ENCODE assay signal across 16 cellular contexts in genomic region chr1:95352767-95353166, GRCh38.
DNase-seq lines count a peak whose midpoint lies in the region; ATAC-seq and TF ChIP-seq lines count a peak whose summit lies in the region.
"Had no signal": no experiment of that assay in that cellular context is flagged by ENCODE, and none has a peak within 500 bp of the region (broad histone marks: within the 10 kb centered on the region; RNA-seq: fewer than 3 reads in every experiment).

No MANE protein-coding gene starts in this region.

- no peaks in the 10 kb centered on the region for H3K27me3 Mint-ChIP-seq in activated T-helper 1 cell treated with anti-CD3 and anti-CD28 coated beads, Interleukin-12 subunit alpha, Interleukin-12 subunit beta, Interleukin-2, Interleukin-4 antibody, amounts not matched to agents 30 ng/mL and 10 ng/mL and 1 ng/mL, durations not matched to agents 14 hours and 24 hours and 36 hours (ENCODE audit: insufficient read depth)
- no peaks in the 10 kb centered on the region for H3K27me3 Mint-ChIP-seq in activated T-cell treated with anti-CD3 and anti-CD28 coated beads, Interleukin-2, amount 50 U/mL, for 24 hours

- H3K9me3 Mint-ChIP-seq in activated T-helper 1 cell treated with anti-CD3 and anti-CD28 coated beads, Interleukin-12 subunit alpha, Interleukin-12 subunit beta, Interleukin-2, Interleukin-4 antibody, amounts not matched to agents 30 ng/mL and 10 ng/mL and 1 ng/mL, durations not matched to agents 14 hours and 24 hours and 36 hours = no peaks in the 10 kb centered on the region
- no peaks in the 10 kb centered on the region for H3K9me3 Mint-ChIP-seq in activated T-cell treated with anti-CD3 and anti-CD28 coated beads, Interleukin-2, amount 50 U/mL, for 24 hours

- TF ChIP-seq CTCF in colonic mucosa (IDR thresholded peaks at IDR 0.05) = no peak

- H3K36me3 Mint-ChIP-seq in activated T-helper 1 cell treated with anti-CD3 and anti-CD28 coated beads, Interleukin-12 subunit alpha, Interleukin-12 subunit beta, Interleukin-2, Interleukin-4 antibody, amounts not matched to agents 30 ng/mL and 10 ng/mL and 1 ng/mL, durations not matched to agents 14 hours and 24 hours and 36 hours (ENCODE audit: low read depth) = no peaks in the 10 kb centered on the region
- no peaks in the 10 kb centered on the region for H3K36me3 Mint-ChIP-seq in activated T-cell treated with anti-CD3 and anti-CD28 coated beads, Interleukin-2, amount 50 U/mL, for 24 hours (ENCODE audit: low read depth)

- no peaks in the 10 kb centered on the region for H3K27me3 ChIP-seq in colonic mucosa
- H3K27me3 ChIP-seq: gastrocnemius medialis had no signal

- no peaks in the 10 kb centered on the region for H3K4me1 Mint-ChIP-seq in activated T-helper 1 cell treated with anti-CD3 and anti-CD28 coated beads, Interleukin-12 subunit alpha, Interleukin-12 subunit beta, Interleukin-2, Interleukin-4 antibody, amounts not matched to agents 30 ng/mL and 10 ng/mL and 1 ng/mL, durations not matched to agents 14 hours and 24 hours and 36 hours (ENCODE audit: low read depth)
- no peaks in the 10 kb centered on the region for H3K4me1 Mint-ChIP-seq in activated T-cell treated with anti-CD3 and anti-CD28 coated beads, Interleukin-2, amount 50 U/mL, for 24 hours (ENCODE audit: low read depth)

- intact Hi-C loops in left colon (cut with DNase I, micrococcal nuclease) (no loop called here), colonic mucosa (cut with DNase I) (no loop called here)
- intact Hi-C loops in activated T-helper 1 cell treated with anti-CD3 and anti-CD28 coated beads, Interleukin-12 subunit alpha, Interleukin-12 subunit beta, Interleukin-2, Interleukin-4 antibody, amounts not matched to agents 30 ng/mL and 10 ng/mL and 1 ng/mL, durations not matched to agents 14 hours and 24 hours and 36 hours (cut with micrococcal nuclease) = no loop called here

- H3K27ac Mint-ChIP-seq in activated T-helper 1 cell treated with anti-CD3 and anti-CD28 coated beads, Interleukin-12 subunit alpha, Interleukin-12 subunit beta, Interleukin-2, Interleukin-4 antibody, amounts not matched to agents 30 ng/mL and 10 ng/mL and 1 ng/mL, durations not matched to agents 14 hours and 24 hours and 36 hours = no peak overlapping the region
- H3K27ac Mint-ChIP-seq in activated T-cell treated with anti-CD3 and anti-CD28 coated beads, Interleukin-2, amount 50 U/mL, for 24 hours = no peak overlapping the region

- no peak overlapping the region for H3K4me3 Mint-ChIP-seq in activated T-helper 1 cell treated with anti-CD3 and anti-CD28 coated beads, Interleukin-12 subunit alpha, Interleukin-12 subunit beta, Interleukin-2, Interleukin-4 antibody, amounts not matched to agents 30 ng/mL and 10 ng/mL and 1 ng/mL, durations not matched to agents 14 hours and 24 hours and 36 hours
- H3K4me3 Mint-ChIP-seq in activated T-cell treated with anti-CD3 and anti-CD28 coated beads, Interleukin-2, amount 50 U/mL, for 24 hours = no peak overlapping the region

- H3K9me3 ChIP-seq in colonic mucosa = no peaks in the 10 kb centered on the region
- H3K9me3 ChIP-seq: gastrocnemius medialis, left ventricle myocardium inferior had no signal

- H3K4me1 ChIP-seq in colonic mucosa = no peaks in the 10 kb centered on the region
- H3K4me1 ChIP-seq: left ventricle myocardium inferior had no signal

- ATAC-seq in left colon = peak; percentile 56
- no peak for ATAC-seq in HG02973 (IDR thresholded peaks at IDR 0.05; ENCODE audit: unreplicated experiment)
- ATAC-seq: gastrocnemius medialis, GM12878 had no signal

- no peak overlapping the region for H3K27ac ChIP-seq in colonic mucosa
- H3K27ac ChIP-seq: gastrocnemius medialis, left ventricle myocardium inferior had no signal

- DNase-seq in DMS79 (lab: John Stamatoyannopoulos, UW) (peak; percentile 97), NCI-H1417 (lab: John Stamatoyannopoulos, UW) (peak; percentile 72 to 91 (median 87)), NCI-H345 treated with DMSO at 0.1 percent for 48 hours (lab: John Stamatoyannopoulos, UW; ENCODE audit: unreplicated experiment) (peak; percentile 97), left colon (peak in 1 of 2 donors; percentile 19), colonic mucosa (no peak)
- DNase-seq in activated T-helper 1 cell treated with anti-CD3 and anti-CD28 coated beads, Interleukin-12 subunit alpha, Interleukin-12 subunit beta, Interleukin-2, Interleukin-4 antibody, amounts not matched to agents 30 ng/mL and 10 ng/mL and 1 ng/mL, durations not matched to agents 14 hours and 24 hours and 36 hours (ENCODE audit: low spot score) = no peak
- no peak for DNase-seq in activated T-cell treated with anti-CD3 and anti-CD28 coated beads, Interleukin-2, amount 50 U/mL, for 24 hours
- DNase-seq: gastrocnemius medialis; left ventricle myocardium inferior; MM.1S; NCI-H82; stimulated activated CD4-positive, alpha-beta T cell treated with anti-CD3 and anti-CD28 coated beads, Interleukin-4, amount 100 ng/mL, for 4 hours; stimulated activated CD8-positive, alpha-beta memory T cell treated with anti-CD3 and anti-CD28 coated beads, Interleukin-4, amount 100 ng/mL, for 48 hours; SW 1271 had no signal

- no peaks in the 10 kb centered on the region for H3K36me3 ChIP-seq in colonic mucosa
- H3K36me3 ChIP-seq: gastrocnemius medialis, left ventricle myocardium inferior had no signal

- no peak overlapping the region for H3K4me3 ChIP-seq in colonic mucosa
- H3K4me3 ChIP-seq: gastrocnemius medialis, GM12878, left ventricle myocardium inferior had no signal

- H3K9ac ChIP-seq in colonic mucosa (ENCODE audit: low read depth in 2 of 2, low read length in 2 of 2) = no peak overlapping the region

Comparison
In these comparisons a context has a peak if more than half of its experiments do, and no peak if none do; other contexts are left out.
1. DNase-seq: peak in DMS79 (single experiment), NCI-H1417 (3 of 3) and NCI-H345 treated with DMSO at 0.1 percent for 48 hours (single experiment); none in activated T-helper 1 cell treated with anti-CD3 and anti-CD28 coated beads, Interleukin-12 subunit alpha, Interleukin-12 subunit beta, Interleukin-2, Interleukin-4 antibody, amounts not matched to agents 30 ng/mL and 10 ng/mL and 1 ng/mL, durations not matched to agents 14 hours and 24 hours and 36 hours (single experiment), colonic mucosa (single experiment) and activated T-cell treated with anti-CD3 and anti-CD28 coated beads, Interleukin-2, amount 50 U/mL, for 24 hours (single experiment).